In genomic region chr1:197954718-197955418, GRCh38 we compare ENCODE assay signal across 25 cellular contexts.
DNase-seq lines count a peak whose midpoint lies in the region; TF ChIP-seq lines count a peak whose summit lies in the region.
"Had no signal": no experiment of that assay in that cellular context is flagged by ENCODE, and none has a peak within 500 bp of the region (broad histone marks: within the 10 kb centered on the region; RNA-seq: fewer than 3 reads in every experiment).

No MANE protein-coding gene starts in this region.

- H3K36me3 Mint-ChIP-seq in nephron (ENCODE audit: low read depth), result no peaks in the 10 kb centered on the region
- peaks cover under 1% of the 10 kb centered on the region for H3K36me3 Mint-ChIP-seq in activated T-cell treated with anti-CD3 and anti-CD28 coated beads, Interleukin-2, amount 50 U/mL, for 24 hours (ENCODE audit: low read depth)
- H3K36me3 Mint-ChIP-seq: mesothelial cell of epicardium; naive thymus-derived CD8-positive, alpha-beta T cell had no signal

- intact Hi-C loops in posterior cingulate gyrus (cut with DNase I), result no loop called here

- peaks cover 7% of the 10 kb centered on the region for H3K4me1 Mint-ChIP-seq in nephron
- peaks cover 15% of the 10 kb centered on the region for H3K4me1 Mint-ChIP-seq in activated T-cell treated with anti-CD3 and anti-CD28 coated beads, Interleukin-2, amount 50 U/mL, for 24 hours (ENCODE audit: low read depth)

- H3K4me3 Mint-ChIP-seq in nephron, result no peak overlapping the region
- H3K4me3 Mint-ChIP-seq in activated T-cell treated with anti-CD3 and anti-CD28 coated beads, Interleukin-2, amount 50 U/mL, for 24 hours, result no peak overlapping the region
- H3K4me3 Mint-ChIP-seq: activated CD4-positive, alpha-beta memory T cell treated with anti-CD3 and anti-CD28 coated beads, Interleukin-2, amount 10 ng/mL, durations not matched to agents 7 days and 5 days; effector memory CD8-positive, alpha-beta T cell; mesothelial cell of epicardium; naive thymus-derived CD8-positive, alpha-beta T cell; T-helper 17 cell had no signal

- no peak for TF ChIP-seq CTCF in nephron (IDR thresholded peaks at IDR 0.05; ENCODE audit: unreplicated experiment in 3 of 3)

- H3K9me3 Mint-ChIP-seq in nephron, result no peaks in the 10 kb centered on the region
- peaks cover 1% of the 10 kb centered on the region for H3K9me3 Mint-ChIP-seq in activated T-cell treated with anti-CD3 and anti-CD28 coated beads, Interleukin-2, amount 50 U/mL, for 24 hours
- H3K9me3 Mint-ChIP-seq: mesothelial cell of epicardium had no signal

- peak overlapping the region in 2 of 3 experiments; percentile 11 to 52 for H3K27ac Mint-ChIP-seq in nephron
- no peak overlapping the region for H3K27ac Mint-ChIP-seq in activated T-cell treated with anti-CD3 and anti-CD28 coated beads, Interleukin-2, amount 50 U/mL, for 24 hours
- H3K27ac Mint-ChIP-seq: activated CD4-positive, alpha-beta memory T cell treated with anti-CD3 and anti-CD28 coated beads, Interleukin-2, amount 10 ng/mL, durations not matched to agents 7 days and 5 days; activated naive CD4-positive, alpha-beta T cell treated with anti-CD3 and anti-CD28 coated beads, Interleukin-2, amount 50 U/mL, for 72 hours; effector memory CD8-positive, alpha-beta T cell; mesothelial cell of epicardium; T-helper 17 cell had no signal

- no peaks in the 10 kb centered on the region for H3K27me3 Mint-ChIP-seq in nephron (ENCODE audit: low read depth)
- no peaks in the 10 kb centered on the region for H3K27me3 Mint-ChIP-seq in activated T-cell treated with anti-CD3 and anti-CD28 coated beads, Interleukin-2, amount 50 U/mL, for 24 hours
- H3K27me3 Mint-ChIP-seq: naive thymus-derived CD8-positive, alpha-beta T cell; T-helper 17 cell had no signal

- peak; percentile 64 for DNase-seq in DMS53 (lab: John Stamatoyannopoulos, UW)
- DNase-seq in NCI-H82 treated with DMSO at 0.1 percent for 48 hours (lab: John Stamatoyannopoulos, UW; ENCODE audit: unreplicated experiment), result peak; percentile 53
- peak; percentile 51 for DNase-seq in kidney tubule cell (ENCODE audit: low spot score)
- no peak for DNase-seq in activated T-cell treated with anti-CD3 and anti-CD28 coated beads, Interleukin-2, amount 50 U/mL, for 24 hours
- no peak for DNase-seq in epidermal melanocyte (ENCODE audit: insufficient read length, low spot score)
- DNase-seq in posterior cingulate gyrus, result no peak
- DNase-seq: activated CD4-positive, alpha-beta memory T cell treated with anti-CD3 and anti-CD28 coated beads, Interleukin-2, amount 10 ng/mL, durations not matched to agents 7 days and 5 days; activated CD4-positive, alpha-beta T cell treated with anti-CD3 and anti-CD28 coated beads for 1 hour; effector memory CD8-positive, alpha-beta T cell; foreskin keratinocyte; HCEC 1CT; heart right ventricle; Kasumi-1; left cardiac atrium; naive thymus-derived CD8-positive, alpha-beta T cell; NCI-H1092; NCI-H1930; NCI-H526; right cardiac atrium; RPMI8226; stimulated activated CD4-positive, alpha-beta T cell treated with anti-CD3 and anti-CD28 coated beads, Interleukin-2, amount 100 ng/mL, for 48 hours; T-helper 17 cell had no signal

Comparison
In these comparisons a context has a peak if more than half of its experiments do, and no peak if none do; other contexts are left out.
1. DNase-seq: peak in DMS53 (single experiment), NCI-H82 treated with DMSO at 0.1 percent for 48 hours (single experiment) and kidney tubule cell (single experiment); none in activated T-cell treated with anti-CD3 and anti-CD28 coated beads, Interleukin-2, amount 50 U/mL, for 24 hours (single experiment), epidermal melanocyte (single experiment) and posterior cingulate gyrus (0 of 10).